In the genomic region with DNA sequence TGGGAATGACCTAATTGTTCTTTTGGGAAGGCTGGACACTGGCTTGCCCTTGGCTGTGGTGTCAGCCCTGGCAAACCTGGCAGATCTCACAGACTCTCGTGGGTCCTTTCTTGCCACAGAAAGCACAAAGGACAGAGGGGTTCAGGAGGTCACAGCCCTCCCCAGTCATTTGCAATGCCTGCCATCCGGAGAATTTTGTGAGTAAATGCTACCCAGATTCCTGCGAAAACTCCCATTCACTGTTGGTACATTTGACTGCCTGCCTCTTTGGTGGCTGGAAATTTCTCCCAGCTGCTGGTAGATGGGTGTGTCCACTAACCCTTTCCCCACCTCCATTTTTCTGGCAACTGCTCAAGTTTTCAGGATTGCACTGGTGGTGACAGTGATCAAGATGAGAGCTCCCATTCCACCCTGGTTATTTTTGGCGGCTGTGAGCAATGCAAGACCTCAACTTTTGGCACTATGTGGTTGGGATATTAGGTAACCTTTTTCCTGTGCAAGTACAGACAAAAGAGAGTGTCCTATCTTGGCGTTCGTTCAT, we compare ENCODE assay signal across 10 cellular contexts.
A peak's percentile ranks its signal among the peaks of the same experiment; 100 is the strongest.
DNase-seq lines count a peak whose midpoint lies in the region; ATAC-seq, FAIRE-seq and TF ChIP-seq lines count a peak whose summit lies in the region.
"Had no signal": no experiment of that assay in that cellular context is flagged by ENCODE, and none has a peak within 500 bp of the region (broad histone marks: within the 10 kb centered on the region; RNA-seq: fewer than 3 reads in every experiment).

No MANE protein-coding gene starts in this region.

- H3K4me3 Mint-ChIP-seq in chondrocyte (ENCODE audit: unreplicated experiment): no peak overlapping the region
- H3K4me3 Mint-ChIP-seq in glutamatergic neuron (ENCODE audit: unreplicated experiment): no peak overlapping the region
- H3K4me3 Mint-ChIP-seq: activated T-helper 1 cell treated with anti-CD3 and anti-CD28 coated beads, Interleukin-12 subunit alpha, Interleukin-12 subunit beta, Interleukin-2, Interleukin-4 antibody, amounts not matched to agents 30 ng/mL and 10 ng/mL and 1 ng/mL, durations not matched to agents 14 hours and 24 hours and 36 hours had no signal

- DNase-seq in COLO668 (lab: John Stamatoyannopoulos, UW; ENCODE audit: unreplicated experiment): peak; percentile 26
- DNase-seq in NCI-H187 treated with DMSO at 0.1 percent for 48 hours (lab: John Stamatoyannopoulos, UW): peak; percentile 36
- no peak for DNase-seq in chondrocyte (ENCODE audit: low spot score)
- peak; percentile 59 for DNase-seq in lung (ENCODE audit: low spot score)
- DNase-seq in glutamatergic neuron: no peak
- DNase-seq in activated naive CD4-positive, alpha-beta T cell (lab: John Stamatoyannopoulos, UW): no peak
- DNase-seq in D721Med (ENCODE audit: insufficient read length, low spot score): no peak
- DNase-seq: stomach had no signal

- H3K27ac Mint-ChIP-seq in chondrocyte (ENCODE audit: unreplicated experiment) (peak overlapping the region; percentile 62), glutamatergic neuron (ENCODE audit: unreplicated experiment) (no peak overlapping the region)
- H3K27ac Mint-ChIP-seq: activated T-helper 1 cell treated with anti-CD3 and anti-CD28 coated beads, Interleukin-12 subunit alpha, Interleukin-12 subunit beta, Interleukin-2, Interleukin-4 antibody, amounts not matched to agents 30 ng/mL and 10 ng/mL and 1 ng/mL, durations not matched to agents 14 hours and 24 hours and 36 hours had no signal

- TF ChIP-seq CTCF in chondrocyte (IDR thresholded peaks at IDR 0.05) (no peak), lung (IDR thresholded peaks at IDR 0.05; ENCODE audit: control extremely low read depth, extremely low read depth) (no peak), glutamatergic neuron (IDR thresholded peaks at IDR 0.05; ENCODE audit: partially characterized antibody, unreplicated experiment) (no peak), D721Med (IDR thresholded peaks at IDR 0.05; ENCODE audit: insufficient read depth, missing control alignments) (no peak)

- no peaks in the 10 kb centered on the region for H3K9me3 ChIP-seq in lung (ENCODE audit: control insufficient read depth in 2 of 2, insufficient read depth in 1 of 2, low read length in 1 of 2)
- H3K9me3 ChIP-seq: stomach had no signal

- no peak overlapping the region for H3K4me3 ChIP-seq in lung
- H3K4me3 ChIP-seq: stomach had no signal

- H3K36me3 Mint-ChIP-seq in chondrocyte (ENCODE audit: low read depth): peaks cover 11% of the 10 kb centered on the region
- H3K36me3 Mint-ChIP-seq in glutamatergic neuron (ENCODE audit: unreplicated experiment): no peaks in the 10 kb centered on the region

- H3K4me1 ChIP-seq in lung (ENCODE audit: control insufficient read depth in 2 of 2, insufficient read depth in 2 of 2, low read length in 2 of 2): peaks cover 5 to 28% of the 10 kb centered on the region in 2 donors

- H3K4me1 Mint-ChIP-seq in chondrocyte (ENCODE audit: low read depth) (peaks cover 51% of the 10 kb centered on the region), glutamatergic neuron (ENCODE audit: low read depth, unreplicated experiment) (peaks cover 17% of the 10 kb centered on the region)

- 69 to 74% methylated on average over 6 of the region's 6 CpGs for WGBS in lung, 2 donors

- ATAC-seq in lung (ENCODE audit: insufficient read depth, low FRiP score) (peak; percentile 39), GM21367 (IDR thresholded peaks at IDR 0.05; ENCODE audit: unreplicated experiment) (no peak)

- H3K36me3 ChIP-seq in lung (ENCODE audit: control insufficient read depth in 2 of 2, insufficient read depth in 2 of 2, low read length in 2 of 2): peaks cover 0 to 9% of the 10 kb centered on the region in 2 donors

- no peaks in the 10 kb centered on the region for H3K9me3 Mint-ChIP-seq in chondrocyte (ENCODE audit: low read depth)
- H3K9me3 Mint-ChIP-seq in glutamatergic neuron (ENCODE audit: unreplicated experiment): peaks cover 7% of the 10 kb centered on the region
- H3K9me3 Mint-ChIP-seq: activated T-helper 1 cell treated with anti-CD3 and anti-CD28 coated beads, Interleukin-12 subunit alpha, Interleukin-12 subunit beta, Interleukin-2, Interleukin-4 antibody, amounts not matched to agents 30 ng/mL and 10 ng/mL and 1 ng/mL, durations not matched to agents 14 hours and 24 hours and 36 hours had no signal

- no peak for FAIRE-seq in D721Med (lab: Jason Lieb, UNC)

- no peaks in the 10 kb centered on the region for H3K27me3 ChIP-seq in lung (ENCODE audit: control insufficient read depth, insufficient read depth)
- H3K27me3 ChIP-seq: stomach had no signal

- H3K27me3 Mint-ChIP-seq in chondrocyte (ENCODE audit: low read depth): no peaks in the 10 kb centered on the region
- H3K27me3 Mint-ChIP-seq in glutamatergic neuron (ENCODE audit: unreplicated experiment): no peaks in the 10 kb centered on the region

- H3K27ac ChIP-seq in lung (ENCODE audit: low read depth in 1 of 2, low read length in 1 of 2): peak overlapping the region in 1 of 2 donors; percentile 37

Comparison
In these comparisons a context has a peak if more than half of its experiments do, and no peak if none do; other contexts are left out.
1. DNase-seq: peak in COLO668 (single experiment), NCI-H187 treated with DMSO at 0.1 percent for 48 hours (single experiment) and lung (single experiment); none in chondrocyte (single experiment), glutamatergic neuron (single experiment), activated naive CD4-positive, alpha-beta T cell (0 of 4) and D721Med (single experiment).